8 cellular contexts compared by ENCODE assay signal in genomic region chr10:31320179-31320597, GRCh38. TPM values are rescaled to one million over a fixed set of nuclear protein-coding genes. Genes with fewer than 3 reads are reported as not detected.
A peak's percentile ranks its signal among the peaks of the same experiment; 100 is the strongest.
DNase-seq lines count a peak whose midpoint lies in the region; ATAC-seq and FAIRE-seq lines count a peak whose summit lies in the region.
"Had no signal": no experiment of that assay in that cellular context is flagged by ENCODE, and none has a peak within 500 bp of the region (broad histone marks: within the 10 kb centered on the region; RNA-seq: fewer than 3 reads in every experiment).

No MANE protein-coding gene starts in this region.

- H3K36me3 ChIP-seq in small intestine (ENCODE audit: control insufficient read depth in 2 of 2, insufficient read depth in 2 of 2, low read length in 2 of 2) = no peaks in the 10 kb centered on the region

- peaks cover 0 to 9% of the 10 kb centered on the region in 2 donors for H3K27me3 ChIP-seq in small intestine (ENCODE audit: control insufficient read depth in 2 of 2, insufficient read depth in 2 of 2, low read length in 2 of 2)

- no peak for FAIRE-seq in small intestine (lab: Jason Lieb, UNC)
- FAIRE-seq: islet of Langerhans had no signal

- ATAC-seq in GM18867 (IDR thresholded peaks at IDR 0.05; ENCODE audit: unreplicated experiment) = peak; percentile 26
- ATAC-seq in HG03025 (IDR thresholded peaks at IDR 0.05; ENCODE audit: low FRiP score, unreplicated experiment) = peak; percentile 26

- no peaks in the 10 kb centered on the region for H3K4me1 ChIP-seq in small intestine (ENCODE audit: control insufficient read depth in 2 of 2, insufficient read depth in 1 of 2, low read depth in 1 of 2, low read length in 1 of 2)

- H3K27ac ChIP-seq in small intestine (ENCODE audit: low read depth in 1 of 2, low read length in 1 of 2) = peak overlapping the region; percentile 24 to 94

- H3K9me3 ChIP-seq in small intestine (ENCODE audit: control insufficient read depth, low read depth) = no peaks in the 10 kb centered on the region

- peak; percentile 21 to 65 (median 39) for DNase-seq in T-helper 1 cell
- DNase-seq in astrocyte of the hippocampus (ENCODE audit: low read depth, low spot score) = peak; percentile 66
- DNase-seq in iPS-NIHi11 (ENCODE audit: low spot score) = peak; percentile 49
- DNase-seq in small intestine = no peak
- no peak for DNase-seq in NCI-H146 (lab: John Stamatoyannopoulos, UW)

- WGBS in small intestine, 3 donors = 0 to 1% (median 1%) methylated on average over 37 to 39 of the region's 39 CpGs

- peak overlapping the region; percentile 76 to 87 for H3K4me3 ChIP-seq in small intestine (ENCODE audit: low read depth in 1 of 2, low read length in 2 of 2)

RNA-seq across cellular contexts. Expression of gene ZEB1, which starts 1.2 kb away (rescaled TPM):
- polyA plus RNA-seq in small intestine = 1 to 10 TPM; 2.7 to 7.2 (median 6.5) TPM

Comparison
In these comparisons a context has a peak if more than half of its experiments do, and no peak if none do; other contexts are left out.
1. DNase-seq: peak in T-helper 1 cell (5 of 5), astrocyte of the hippocampus (single experiment) and iPS-NIHi11 (single experiment); none in small intestine (single experiment) and NCI-H146 (single experiment).